18 cellular contexts compared by ENCODE assay signal in genomic region chr10:78148564-78148963, GRCh38.
"Had no signal": no experiment of that assay in that cellular context is flagged by ENCODE, and none has a peak within 500 bp of the region (broad histone marks: within the 10 kb centered on the region; RNA-seq: fewer than 3 reads in every experiment).

No MANE protein-coding gene starts in this region.

- H3K9me3 ChIP-seq: gastrocnemius medialis, neutrophil, psoas muscle, right lobe of liver, testis had no signal

- H3K27me3 Mint-ChIP-seq: stimulated activated naive CD8-positive, alpha-beta T cell treated with anti-CD3 and anti-CD28 coated beads, Interleukin-15, Interleukin-2, amounts not matched to agents 100 ng/mL and 50 ng/mL, for 24 hours had no signal

- H3K27ac ChIP-seq: gastrocnemius medialis, neutrophil, psoas muscle, right lobe of liver, testis, tibial nerve had no signal

- H3K4me1 Mint-ChIP-seq: central memory CD8-positive, alpha-beta T cell; immature natural killer cell; stimulated activated memory B cell treated with anti-CD40 and anti-IgM and Interleukin-4, amounts not matched to agents 10 μg/mL and 1 μg/mL and 100 μg/mL, for 72 hours had no signal

- H3K27me3 ChIP-seq: gastrocnemius medialis, right lobe of liver, testis, tibial nerve had no signal

- H3K36me3 ChIP-seq: gastrocnemius medialis, neutrophil, right lobe of liver, tibial nerve had no signal

- H3K4me3 ChIP-seq: gastrocnemius medialis, psoas muscle, right lobe of liver, testis, tibial nerve had no signal

- H3K4me3 Mint-ChIP-seq: central memory CD8-positive, alpha-beta T cell; immature natural killer cell; stimulated activated memory B cell treated with anti-CD40 and anti-IgM and Interleukin-4, amounts not matched to agents 10 μg/mL and 1 μg/mL and 100 μg/mL, for 72 hours; stimulated activated naive CD8-positive, alpha-beta T cell treated with anti-CD3 and anti-CD28 coated beads, Interleukin-15, Interleukin-2, amounts not matched to agents 100 ng/mL and 50 ng/mL, for 24 hours had no signal

- H3K4me1 ChIP-seq: gastrocnemius medialis, psoas muscle, right lobe of liver, testis, tibial nerve had no signal

- FAIRE-seq: endometrium, kidney had no signal

- H3K36me3 Mint-ChIP-seq: immature natural killer cell; stimulated activated memory B cell treated with anti-CD40 and anti-IgM and Interleukin-4, amounts not matched to agents 10 μg/mL and 1 μg/mL and 100 μg/mL, for 72 hours had no signal

- H3K27ac Mint-ChIP-seq: stimulated activated memory B cell treated with anti-CD40 and anti-IgM and Interleukin-4, amounts not matched to agents 10 μg/mL and 1 μg/mL and 100 μg/mL, for 72 hours; stimulated activated naive CD8-positive, alpha-beta T cell treated with anti-CD3 and anti-CD28 coated beads, Interleukin-15, Interleukin-2, amounts not matched to agents 100 ng/mL and 50 ng/mL, for 24 hours had no signal

- H3K9me3 Mint-ChIP-seq: central memory CD8-positive, alpha-beta T cell; immature natural killer cell; stimulated activated memory B cell treated with anti-CD40 and anti-IgM and Interleukin-4, amounts not matched to agents 10 μg/mL and 1 μg/mL and 100 μg/mL, for 72 hours; stimulated activated naive CD8-positive, alpha-beta T cell treated with anti-CD3 and anti-CD28 coated beads, Interleukin-15, Interleukin-2, amounts not matched to agents 100 ng/mL and 50 ng/mL, for 24 hours had no signal

- ATAC-seq: esophagus mucosa; gastrocnemius medialis; left colon; psoas muscle; right lobe of liver; stimulated activated memory B cell treated with anti-CD40 and anti-IgM and Interleukin-4, amounts not matched to agents 10 μg/mL and 1 μg/mL and 100 μg/mL, for 72 hours had no signal

- DNase-seq: effector memory CD4-positive, alpha-beta T cell; gastrocnemius medialis; immature natural killer cell; kidney; left colon; midbrain; psoas muscle; retina; right lobe of liver; stimulated activated CD4-positive, alpha-beta T cell treated with anti-CD3 and anti-CD28 coated beads, Interleukin-4, amount 100 ng/mL, for 1 hour; testis had no signal
